In the genomic region with DNA sequence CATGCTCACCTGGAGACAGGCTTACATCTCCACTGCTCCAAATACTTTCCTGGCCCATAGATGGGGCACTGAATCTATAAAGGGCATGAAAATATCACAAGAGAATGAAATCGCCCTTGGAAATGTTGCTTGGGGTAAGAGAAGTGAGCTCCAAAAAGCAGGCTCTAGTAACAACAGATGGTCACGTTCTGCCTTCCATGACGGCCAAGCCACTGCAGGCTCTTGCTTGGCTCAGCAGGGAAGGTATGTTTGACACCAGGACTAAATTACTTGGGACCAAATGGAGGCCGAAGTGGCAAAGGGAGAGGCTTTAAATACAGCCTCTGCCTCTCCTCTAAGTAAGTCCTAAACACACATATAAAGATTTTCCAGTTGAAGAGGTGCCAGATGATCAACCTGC, we compare ENCODE assay signal across 15 cellular contexts. TPM values are rescaled to one million over a fixed set of nuclear protein-coding genes. Genes with fewer than 3 reads are reported as not detected.
DNase-seq lines count a peak whose midpoint lies in the region; ATAC-seq and TF ChIP-seq lines count a peak whose summit lies in the region.
"Had no signal": no experiment of that assay in that cellular context is flagged by ENCODE, and none has a peak within 500 bp of the region (broad histone marks: within the 10 kb centered on the region; RNA-seq: fewer than 3 reads in every experiment).

No MANE protein-coding gene starts in this region.

- H3K27ac Mint-ChIP-seq in brain (peak overlapping the region in 4 of 5 experiments; percentile 48 to 89 (median 64)), nephron (peak overlapping the region; percentile 44 to 83 (median 48))

- H3K4me1 Mint-ChIP-seq in brain (peaks cover 86% of the 10 kb centered on the region), nephron (peaks cover 46% of the 10 kb centered on the region)

- H3K4me3 Mint-ChIP-seq in brain (peak overlapping the region in 2 of 5 experiments; percentile 6 to 37), nephron (peak overlapping the region in 2 of 3 experiments; percentile 9 to 59)
- H3K4me3 Mint-ChIP-seq: CD8-positive, alpha-beta memory T cell; H9 had no signal

- no peak for ATAC-seq in HG02981 (IDR thresholded peaks at IDR 0.05; ENCODE audit: unreplicated experiment)
- ATAC-seq in GM21619 (IDR thresholded peaks at IDR 0.05; ENCODE audit: unreplicated experiment): no peak
- ATAC-seq: PC-3 had no signal

- DNase-seq in DMS 273 (lab: John Stamatoyannopoulos, UW; ENCODE audit: unreplicated experiment) (peak; percentile 85), DMS 273 treated with DMSO at 0.1 percent for 48 hours (lab: John Stamatoyannopoulos, UW) (peak; percentile 29)
- DNase-seq in activated CD8-positive, alpha-beta memory T cell treated with anti-CD3 and anti-CD28 coated beads for 24 hours: no peak
- DNase-seq: ACHN; CD8-positive, alpha-beta memory T cell; DMS79; H9; NCI-H1417 treated with DMSO at 0.1 percent for 48 hours; NCI-H2029 treated with DMSO at 0.1 percent for 48 hours; PC-3; RPMI8226 had no signal

- peaks cover 27% of the 10 kb centered on the region for H3K36me3 Mint-ChIP-seq in brain
- peaks cover 4% of the 10 kb centered on the region for H3K36me3 Mint-ChIP-seq in nephron (ENCODE audit: low read depth)
- H3K36me3 Mint-ChIP-seq: CD8-positive, alpha-beta memory T cell had no signal

- H3K9me3 Mint-ChIP-seq in brain (no peaks in the 10 kb centered on the region), nephron (no peaks in the 10 kb centered on the region)
- H3K9me3 Mint-ChIP-seq: CD8-positive, alpha-beta memory T cell; H9 had no signal

- H3K27me3 Mint-ChIP-seq in brain (no peaks in the 10 kb centered on the region), nephron (ENCODE audit: low read depth) (peaks cover 22% of the 10 kb centered on the region)
- H3K27me3 Mint-ChIP-seq: CD8-positive, alpha-beta memory T cell had no signal

- TF ChIP-seq CTCF in brain (conservative IDR thresholded peaks at IDR 0.05) (no peak), nephron (IDR thresholded peaks at IDR 0.05; ENCODE audit: unreplicated experiment in 3 of 3) (no peak)

RNA-seq across cellular contexts. Expression of gene ABR, which starts 5.3 kb away (rescaled TPM):
- 203 TPM for polyA plus RNA-seq in brain (ENCODE audit: insufficient read depth, low read depth, low replicate concordance)
